Comparison of ENCODE assay signal across 18 cellular contexts in the genomic region with DNA sequence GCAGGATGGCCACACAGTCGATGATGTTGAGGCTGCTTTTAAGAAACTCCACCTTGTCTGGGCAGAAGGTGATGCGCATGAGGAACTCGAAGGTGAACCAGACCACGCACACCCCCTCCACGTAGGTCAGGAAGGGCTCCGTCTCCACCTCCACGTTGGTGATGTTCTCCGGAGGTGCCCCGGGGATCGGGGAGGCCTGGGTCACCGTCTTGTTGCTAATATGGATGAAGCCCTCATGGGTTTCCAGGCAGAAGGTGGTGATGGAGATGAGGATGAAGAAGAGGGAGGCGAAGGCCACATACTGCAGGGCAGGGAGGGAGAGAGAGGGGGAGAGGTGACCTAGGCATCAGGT. TPM values are rescaled to one million over a fixed set of nuclear protein-coding genes. Genes with fewer than 3 reads are reported as not detected.
A peak's percentile ranks its signal among the peaks of the same experiment; 100 is the strongest.
DNase-seq lines count a peak whose midpoint lies in the region; ATAC-seq, FAIRE-seq and TF ChIP-seq lines count a peak whose summit lies in the region.
"Had no signal": no experiment of that assay in that cellular context is flagged by ENCODE, and none has a peak within 500 bp of the region (broad histone marks: within the 10 kb centered on the region; RNA-seq: fewer than 3 reads in every experiment).

No MANE protein-coding gene starts in this region.

- TF ChIP-seq EP300 in K562 (IDR thresholded peaks at IDR 0.05; ENCODE audit: low read length), result no peak

- H3K4me3 ChIP-seq in K562 (no peak overlapping the region), neuronal stem cell (ENCODE audit: low read length in 2 of 2) (no peak overlapping the region)
- H3K4me3 ChIP-seq: BLaER1 had no signal

- H4K8ac ChIP-seq in neuronal stem cell (ENCODE audit: low read depth, low read length), result no peak overlapping the region

- no peak for ATAC-seq in natural killer cell treated with Interleukin-12 subunit alpha and Interleukin-12 subunit beta and Interleukin-15 and Interleukin-18, amount 100 ng/mL, for 72 hours
- ATAC-seq in natural killer cell (no peak), K562 (no peak), GM18907 (IDR thresholded peaks at IDR 0.05; ENCODE audit: unreplicated experiment) (no peak)

- H3K9me3 ChIP-seq in K562 (replicated peaks; ENCODE audit: control insufficient read depth, insufficient read depth, low read depth, low read length), result no peaks in the 10 kb centered on the region
- H3K9me3 ChIP-seq in neuronal stem cell (replicated peaks in 1 of 2; ENCODE audit: control insufficient read depth in 2 of 2, insufficient read depth in 1 of 2, low read depth in 1 of 2, low read length in 2 of 2), result no peaks in the 10 kb centered on the region

- H3K27ac ChIP-seq in K562 (ENCODE audit: extremely low read depth, low read depth, low read length), result no peak overlapping the region
- H3K27ac ChIP-seq in neuronal stem cell (replicated peaks; ENCODE audit: low read length), result no peak overlapping the region
- H3K27ac ChIP-seq: BLaER1 had no signal

- H2AK5ac ChIP-seq in neuronal stem cell (ENCODE audit: low read depth, low read length), result no peak overlapping the region

- no peak overlapping the region for H3K4me3 Mint-ChIP-seq in natural killer cell treated with Interleukin-12 subunit alpha and Interleukin-12 subunit beta and Interleukin-15 and Interleukin-18, amount 100 ng/mL, for 72 hours
- H3K4me3 Mint-ChIP-seq in natural killer cell, result no peak overlapping the region

- H2BK5ac ChIP-seq in neuronal stem cell (ENCODE audit: low read length), result no peak overlapping the region

- no peak for TF ChIP-seq RAD21 in K562 (CRISPR knock-in tag; conservative IDR thresholded peaks at IDR 0.05 in 1 of 2, IDR thresholded peaks at IDR 0.05 in 1 of 2)

- peaks cover 20 to 22% of the 10 kb centered on the region in 2 donors for H3K4me1 Mint-ChIP-seq in natural killer cell treated with Interleukin-12 subunit alpha and Interleukin-12 subunit beta and Interleukin-15 and Interleukin-18, amount 100 ng/mL, for 72 hours (ENCODE audit: low read depth in 2 of 2)
- H3K4me1 Mint-ChIP-seq in natural killer cell, result peaks cover 13 to 25% of the 10 kb centered on the region in 2 donors

- no peak for FAIRE-seq in K562 (lab: Jason Lieb, UNC)

- no peak overlapping the region for H4K91ac ChIP-seq in neuronal stem cell (ENCODE audit: low read depth, low read length, poor library complexity)

- 89% methylated on average over 11 of the region's 12 CpGs for WGBS in K562 (ENCODE audit: insufficient coverage, low coverage, missing lambda C conversion rate)
- WGBS in neuronal stem cell (ENCODE audit: extremely low coverage in 2 of 2, insufficient read length in 2 of 2, insufficient replicate concordance in 1 of 2), 2 donors, result no CpG with 5 or more reads among the region's 12 CpGs

- no peak overlapping the region for H2BK15ac ChIP-seq in neuronal stem cell (ENCODE audit: low read length)

- peaks cover 21 to 47% of the 10 kb centered on the region in 2 experiments for H3K4me1 ChIP-seq in K562 (replicated peaks in 1 of 2; ENCODE audit: control insufficient read depth in 2 of 2, insufficient read depth in 2 of 2, low read length in 2 of 2)
- peaks cover 5 to 8% of the 10 kb centered on the region in 2 donors for H3K4me1 ChIP-seq in neuronal stem cell (ENCODE audit: control insufficient read depth in 2 of 2, insufficient read depth in 1 of 2, low read depth in 1 of 2, low read length in 2 of 2)

- H3K27me3 ChIP-seq in K562 (ENCODE audit: control insufficient read depth in 2 of 2, insufficient read depth in 2 of 2, low read length in 2 of 2) (no peaks in the 10 kb centered on the region), neuronal stem cell (ENCODE audit: control insufficient read depth in 3 of 3, insufficient read depth in 3 of 3, low read depth in 1 of 3, low read length in 3 of 3) (peaks cover 5 to 26% (median 24%) of the 10 kb centered on the region in 3 experiments)

- peaks cover 3% of the 10 kb centered on the region for H3K79me1 ChIP-seq in neuronal stem cell (ENCODE audit: low read depth, low read length)

- H3K9me1 ChIP-seq in K562 (ENCODE audit: control insufficient read depth, insufficient read depth, low read length), result peaks cover 3% of the 10 kb centered on the region

- H2AFZ ChIP-seq in K562 (ENCODE audit: low read depth, low read length) (no peak overlapping the region), neuronal stem cell (ENCODE audit: low read length) (no peak overlapping the region)

- in situ Hi-C loops in K562 (cut with MboI), result no loop called here

- no peak overlapping the region for H3K27ac Mint-ChIP-seq in natural killer cell treated with Interleukin-12 subunit alpha and Interleukin-12 subunit beta and Interleukin-15 and Interleukin-18, amount 100 ng/mL, for 72 hours
- no peak overlapping the region for H3K27ac Mint-ChIP-seq in natural killer cell
- H3K27ac Mint-ChIP-seq: CD14-positive monocyte; CD4-positive, alpha-beta memory T cell; H9 had no signal

- no peak overlapping the region for H2BK12ac ChIP-seq in neuronal stem cell (ENCODE audit: low read length)

- no TSS peak for BruUV-seq in K562 (replicated peaks; lab: Mats Ljungman, UMichigan)

- intact Hi-C loops in natural killer cell (cut with micrococcal nuclease) (no loop called here), K562 (cut with micrococcal nuclease) (no loop called here)

- H3K9ac ChIP-seq in K562 (ENCODE audit: insufficient read depth in 1 of 2, low read depth in 2 of 2, low read length in 2 of 2) (no peak overlapping the region), neuronal stem cell (ENCODE audit: low read depth, low read length, poor library complexity) (peak overlapping the region; percentile 22)
- H3K9ac ChIP-seq: BLaER1 had no signal

- TF ChIP-seq POLR2A in K562 (conservative IDR thresholded peaks at IDR 0.05), result no peak

- no peaks in the 10 kb centered on the region for H3K9me3 Mint-ChIP-seq in natural killer cell treated with Interleukin-12 subunit alpha and Interleukin-12 subunit beta and Interleukin-15 and Interleukin-18, amount 100 ng/mL, for 72 hours
- peaks cover 0 to 3% of the 10 kb centered on the region in 2 donors for H3K9me3 Mint-ChIP-seq in natural killer cell

- peaks cover 34 to 42% of the 10 kb centered on the region in 2 donors for H3K27me3 Mint-ChIP-seq in natural killer cell treated with Interleukin-12 subunit alpha and Interleukin-12 subunit beta and Interleukin-15 and Interleukin-18, amount 100 ng/mL, for 72 hours
- H3K27me3 Mint-ChIP-seq in natural killer cell (ENCODE audit: low read depth in 2 of 2), result peaks cover 16 to 47% of the 10 kb centered on the region in 2 donors

- H3K36me3 ChIP-seq in K562 (ENCODE audit: control insufficient read depth, insufficient read depth, low read length) (peaks cover 21% of the 10 kb centered on the region; the same call in 1 of the 3 replicates), neuronal stem cell (replicated peaks in 1 of 2; ENCODE audit: control insufficient read depth in 2 of 2, insufficient read depth in 2 of 2, low read length in 2 of 2) (peaks cover 0 to 3% of the 10 kb centered on the region in 2 donors)
- H3K36me3 ChIP-seq: BLaER1 had no signal

- peaks cover 22% of the 10 kb centered on the region for H3K79me2 ChIP-seq in K562 (ENCODE audit: control insufficient read depth, insufficient read depth, low read length)

- peak overlapping the region; percentile 81 for H3K23ac ChIP-seq in neuronal stem cell (ENCODE audit: low read depth, low read length, poor library complexity)

- DNase-seq in natural killer cell treated with Interleukin-12 subunit alpha and Interleukin-12 subunit beta and Interleukin-15 and Interleukin-18, amount 100 ng/mL, for 72 hours (ENCODE audit: low spot score), result peak; percentile 34
- DNase-seq in natural killer cell, result no peak
- DNase-seq in K562 (ENCODE audit: extremely low read depth in 1 of 4, low spot score in 3 of 4), result no peak
- DNase-seq in neuronal stem cell (ENCODE audit: low spot score), result no peak
- no peak for DNase-seq in MV-4-11 (lab: John Stamatoyannopoulos, UW)
- DNase-seq in stimulated activated CD4-positive, alpha-beta T cell treated with anti-CD3 and anti-CD28 coated beads, Interleukin-4, amount 100 ng/mL, for 1 hour, result no peak
- DNase-seq: 8988T; CD4-positive, alpha-beta memory T cell; DMS153; DMS79; GDM1; GOT3; H9 had no signal

- TF ChIP-seq CTCF in natural killer cell (IDR thresholded peaks at IDR 0.05), result no peak
- TF ChIP-seq CTCF in K562 (IDR thresholded peaks at IDR 0.05 in 2 of 3, conservative IDR thresholded peaks at IDR 0.05 in 1 of 3; ENCODE audit: insufficient read depth in 2 of 3, low read depth in 1 of 3, low read length in 3 of 3), result no peak

- no peak overlapping the region for H3K4ac ChIP-seq in neuronal stem cell (ENCODE audit: low read length)

- CTCF ChIA-PET in K562 (lab: Yijun Ruan, JAX; ENCODE audit: low intra/inter-chr PET ratio), result no interaction called here

- POLR2A ChIA-PET in K562 (lab: Yijun Ruan, JAX), result no interaction called here

- H3K4me2 ChIP-seq in K562 (ENCODE audit: insufficient read depth, low read length) (no peak overlapping the region), neuronal stem cell (ENCODE audit: insufficient read depth, low read length, poor library complexity, severe bottlenecking) (no peak overlapping the region)
- H3K4me2 ChIP-seq: BLaER1 had no signal

- H3K18ac ChIP-seq in neuronal stem cell (ENCODE audit: low read length), result no peak overlapping the region

- no peak overlapping the region for H3K14ac ChIP-seq in neuronal stem cell (ENCODE audit: low read length)

- H3K36me3 Mint-ChIP-seq in natural killer cell treated with Interleukin-12 subunit alpha and Interleukin-12 subunit beta and Interleukin-15 and Interleukin-18, amount 100 ng/mL, for 72 hours, result peaks cover 11% of the 10 kb centered on the region
- H3K36me3 Mint-ChIP-seq in natural killer cell, result peaks cover 10% of the 10 kb centered on the region
- H3K36me3 Mint-ChIP-seq: CD4-positive, alpha-beta memory T cell had no signal

- H4K20me1 ChIP-seq in K562 (replicated peaks; ENCODE audit: control insufficient read depth, insufficient read depth, low read length), result peaks cover 47% of the 10 kb centered on the region

- H2BK120ac ChIP-seq in neuronal stem cell (ENCODE audit: low read depth, low read length), result no peak overlapping the region

RNA-seq across cellular contexts. Expression of a gene that starts 5.4 kb away (rescaled TPM):
- total RNA-seq in natural killer cell treated with Interleukin-12 subunit alpha and Interleukin-12 subunit beta and Interleukin-15 and Interleukin-18, amount 100 ng/mL, for 72 hours, result 10 to 100 TPM in 1 of 2 donors, 1 to 10 TPM in 1; 1.9 to 25.8 TPM
- total RNA-seq in natural killer cell (1 to 10 TPM in 1 of 3 donors, under 1 TPM in 2; 0.57 to 3.2 (median 0.68) TPM), K562 (2014; rRNA removed) (1.8 and 4.0 TPM in 2 replicates), K562 (2014; rRNA removed; fragmentation: Illumina TruSeq; extraction: Trizol) (1.4 and 1.7 TPM in 2 replicates), K562 (2015; rRNA removed; fragmentation: Illumina TruSeq; extraction: Trizol) (2.1 and 3.0 TPM in 2 replicates), K562 (2021) (20.2 and 26.2 TPM in 2 replicates)
- 19.8 and 38.5 TPM in 2 replicates for total RNA-seq in K562 (2011; cell fraction: chromatin; rRNA removed; ENCODE audit: low replicate concordance)
- 17.0 and 18.4 TPM in 2 replicates for total RNA-seq in K562 (2011; cell fraction: nucleolus; rRNA removed)
- total RNA-seq in K562 (2011; cell fraction: nucleoplasm; rRNA removed), result 18.8 and 48.6 TPM in 2 replicates
- polyA plus RNA-seq in K562 (2011; rRNA removed) (2.0 and 3.7 TPM in 2 replicates), K562 (2014; fragmentation: Illumina TruSeq; extraction: Trizol) (14.9 and 16.4 TPM in 2 replicates), K562 (2014; fragmentation: Nextera tagmentation; extraction: Ambion mirVana) (under 1 TPM; 0.03 to 0.06 TPM), K562 (2014; rRNA removed) (13.2 and 14.2 TPM in 2 replicates)
- polyA plus RNA-seq in K562 (2011; cell fraction: cytosol; rRNA removed), result 2.0 and 2.7 TPM in 2 replicates
- 12.7 and 28.1 TPM in 2 replicates for polyA plus RNA-seq in K562 (2011; cell fraction: nucleus; rRNA removed)
- 10.3 and 13.2 TPM in 2 replicates for polyA plus RNA-seq in K562 (2012)
- polyA minus RNA-seq in K562 (2011; rRNA and poly(A)+ RNA removed), result 1.2 and 2.0 TPM in 2 replicates
- 8.9 and 10.9 TPM in 2 replicates for polyA minus RNA-seq in K562 (2011; cell fraction: cytosol; rRNA and poly(A)+ RNA removed)
- polyA minus RNA-seq in K562 (2011; cell fraction: nucleus; rRNA and poly(A)+ RNA removed), result 7.8 and 7.9 TPM in 2 replicates
- polyA plus RNA-seq in neuronal stem cell (2013, experiment 1 of 2), result 6.8 TPM
- polyA plus RNA-seq in neuronal stem cell (2013, experiment 2 of 2), result 6.9 TPM
- polyA plus RNA-seq: AG04450; CD4-positive, alpha-beta memory T cell had no signal

RNA-seq across cellular contexts. Expression of a gene that starts 41.7 kb away (rescaled TPM):
- total RNA-seq in natural killer cell treated with Interleukin-12 subunit alpha and Interleukin-12 subunit beta and Interleukin-15 and Interleukin-18, amount 100 ng/mL, for 72 hours, result 10 to 100 TPM in 1 of 2 donors, 1 to 10 TPM in 1; 2.4 to 12.4 TPM
- total RNA-seq in natural killer cell (1 to 10 TPM in 1 of 3 donors, under 1 TPM in 2; 0.94 to 1.3 (median 0.95) TPM), K562 (2014; rRNA removed) (0.41 and 0.78 TPM in 2 replicates), K562 (2014; rRNA removed; fragmentation: Illumina TruSeq; extraction: Trizol) (0.45 and 0.65 TPM in 2 replicates), K562 (2015; rRNA removed; fragmentation: Illumina TruSeq; extraction: Trizol) (0.45 and 0.76 TPM in 2 replicates), K562 (2021) (1.9 and 2.3 TPM in 2 replicates)
- total RNA-seq in K562 (2011; cell fraction: chromatin; rRNA removed; ENCODE audit: low replicate concordance), result 3.9 and 8.3 TPM in 2 replicates
- 5.0 and 5.5 TPM in 2 replicates for total RNA-seq in K562 (2011; cell fraction: nucleolus; rRNA removed)
- total RNA-seq in K562 (2011; cell fraction: nucleoplasm; rRNA removed), result 3.6 and 5.6 TPM in 2 replicates
- polyA plus RNA-seq in K562 (2011; rRNA removed) (1.2 and 1.9 TPM in 2 replicates), K562 (2014; fragmentation: Illumina TruSeq; extraction: Trizol) (0.89 and 1.1 TPM in 2 replicates), K562 (2014; fragmentation: Nextera tagmentation; extraction: Ambion mirVana) (under 1 TPM; 0.25 to 0.49 TPM), K562 (2014; rRNA removed) (0.69 and 1.6 TPM in 2 replicates)
- polyA plus RNA-seq in K562 (2011; cell fraction: cytosol; rRNA removed), result 1.4 and 1.9 TPM in 2 replicates
- polyA plus RNA-seq in K562 (2011; cell fraction: nucleus; rRNA removed), result 11.3 and 12.5 TPM in 2 replicates
- polyA plus RNA-seq in K562 (2012), result 2.0 and 3.0 TPM in 2 replicates
- polyA minus RNA-seq in K562 (2011; rRNA and poly(A)+ RNA removed), result 0.42 and 0.57 TPM in 2 replicates
- polyA minus RNA-seq in K562 (2011; cell fraction: cytosol; rRNA and poly(A)+ RNA removed), result 1.5 TPM in 1 of 2 replicates, not detected in the other
- 2.0 and 2.2 TPM in 2 replicates for polyA minus RNA-seq in K562 (2011; cell fraction: nucleus; rRNA and poly(A)+ RNA removed)
- polyA plus RNA-seq in neuronal stem cell (2013, experiment 1 of 2), result 0.84 TPM
- 0.72 TPM for polyA plus RNA-seq in neuronal stem cell (2013, experiment 2 of 2)
- total RNA-seq: Daoy had no signal

RNA-seq across cellular contexts. Expression of a gene that starts 52.5 kb away (rescaled TPM):
- total RNA-seq in natural killer cell treated with Interleukin-12 subunit alpha and Interleukin-12 subunit beta and Interleukin-15 and Interleukin-18, amount 100 ng/mL, for 72 hours, result 10 to 100 TPM; 84.5 to 91.9 TPM
- total RNA-seq in natural killer cell (100 to 1,000 TPM; 185 to 217 (median 211) TPM), K562 (2014; rRNA removed) (51.4 and 68.1 TPM in 2 replicates), K562 (2014; rRNA removed; fragmentation: Illumina TruSeq; extraction: Trizol) (10.6 and 12.3 TPM in 2 replicates), K562 (2015; rRNA removed; fragmentation: Illumina TruSeq; extraction: Trizol) (32.9 and 35.0 TPM in 2 replicates), K562 (2021) (56.7 and 58.2 TPM in 2 replicates)
- 31.6 and 83.2 TPM in 2 replicates for total RNA-seq in K562 (2011; cell fraction: chromatin; rRNA removed; ENCODE audit: low replicate concordance)
- total RNA-seq in K562 (2011; cell fraction: nucleolus; rRNA removed), result 66.3 and 72.5 TPM in 2 replicates
- 41.0 and 45.6 TPM in 2 replicates for total RNA-seq in K562 (2011; cell fraction: nucleoplasm; rRNA removed)
- polyA plus RNA-seq in K562 (2011; rRNA removed) (24.0 and 37.5 TPM in 2 replicates), K562 (2014; fragmentation: Illumina TruSeq; extraction: Trizol) (23.8 and 51.0 TPM in 2 replicates), K562 (2014; fragmentation: Nextera tagmentation; extraction: Ambion mirVana) (1 to 10 TPM in 1 of 2 experiments, under 1 TPM in 1; 0.11 to 1.5 TPM), K562 (2014; rRNA removed) (61.9 and 73.8 TPM in 2 replicates)
- polyA plus RNA-seq in K562 (2011; cell fraction: cytosol; rRNA removed), result 42.2 and 70.3 TPM in 2 replicates
- polyA plus RNA-seq in K562 (2011; cell fraction: nucleus; rRNA removed), result 71.7 and 110 TPM in 2 replicates
- polyA plus RNA-seq in K562 (2012), result 51.4 and 65.3 TPM in 2 replicates
- polyA minus RNA-seq in K562 (2011; rRNA and poly(A)+ RNA removed), result 12.7 and 17.8 TPM in 2 replicates
- 15.7 and 17.4 TPM in 2 replicates for polyA minus RNA-seq in K562 (2011; cell fraction: cytosol; rRNA and poly(A)+ RNA removed)
- 28.8 and 37.7 TPM in 2 replicates for polyA minus RNA-seq in K562 (2011; cell fraction: nucleus; rRNA and poly(A)+ RNA removed)
- 15.5 TPM for polyA plus RNA-seq in neuronal stem cell (2013, experiment 1 of 2)
- polyA plus RNA-seq in neuronal stem cell (2013, experiment 2 of 2), result 15.1 TPM
